Comparison of ENCODE assay signal across 14 cellular contexts in the genomic region with DNA sequence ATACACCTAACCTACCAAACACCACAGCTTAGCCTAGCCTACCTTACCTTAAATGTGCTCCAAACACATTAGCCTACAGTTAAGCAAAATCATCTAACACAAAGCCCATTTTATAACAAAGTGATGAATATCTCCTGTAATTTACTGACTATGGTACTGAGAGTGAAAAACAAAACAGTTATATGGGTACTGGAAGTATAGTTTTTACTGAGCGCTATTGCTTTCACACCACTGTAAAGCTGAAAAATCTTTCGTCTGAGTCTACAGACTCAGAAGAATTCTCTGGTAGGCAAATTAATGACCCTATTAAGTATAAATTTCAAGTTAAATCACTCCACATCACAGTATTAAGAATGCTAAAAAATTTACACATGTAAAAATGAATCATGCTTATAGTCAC. TPM values are rescaled to one million over a fixed set of nuclear protein-coding genes. Genes with fewer than 3 reads are reported as not detected.
A peak's percentile ranks its signal among the peaks of the same experiment; 100 is the strongest.
DNase-seq lines count a peak whose midpoint lies in the region; ATAC-seq and TF ChIP-seq lines count a peak whose summit lies in the region.
"Had no signal": no experiment of that assay in that cellular context is flagged by ENCODE, and none has a peak within 500 bp of the region (broad histone marks: within the 10 kb centered on the region; RNA-seq: fewer than 3 reads in every experiment).

No MANE protein-coding gene starts in this region.

- H3K9me3 ChIP-seq in CD4-positive, CD25-positive, alpha-beta regulatory T cell (ENCODE audit: control insufficient read depth in 2 of 2, low read length in 2 of 2): no peaks in the 10 kb centered on the region
- H3K9me3 ChIP-seq in DOHH2 (ENCODE audit: control insufficient read depth, insufficient read depth, low read length) (no peaks in the 10 kb centered on the region), SU-DHL-6 (ENCODE audit: insufficient read depth, low read length) (no peaks in the 10 kb centered on the region), prostate gland (no peaks in the 10 kb centered on the region), mucosa of descending colon (no peaks in the 10 kb centered on the region)
- H3K9me3 ChIP-seq: sigmoid colon, tibial nerve had no signal

- ATAC-seq in CD4-positive, CD25-positive, alpha-beta regulatory T cell (ENCODE audit: low read depth in 2 of 2): no peak
- ATAC-seq in memory B cell (ENCODE audit: low read depth) (no peak), mucosa of descending colon (no peak)

- no peaks in the 10 kb centered on the region for H3K27me3 ChIP-seq in CD4-positive, CD25-positive, alpha-beta regulatory T cell (ENCODE audit: control insufficient read depth, insufficient read depth, low read length)
- no peaks in the 10 kb centered on the region for H3K27me3 ChIP-seq in DOHH2 (ENCODE audit: control insufficient read depth, low read length)
- no peaks in the 10 kb centered on the region for H3K27me3 ChIP-seq in SU-DHL-6 (ENCODE audit: low read length)
- H3K27me3 ChIP-seq in prostate gland (replicated peaks; ENCODE audit: insufficient read depth): no peaks in the 10 kb centered on the region
- H3K27me3 ChIP-seq: sigmoid colon, tibial nerve had no signal

- peaks cover 85% of the 10 kb centered on the region for H3K79me2 ChIP-seq in DOHH2 (ENCODE audit: control insufficient read depth, low read length)
- peaks cover 84% of the 10 kb centered on the region for H3K79me2 ChIP-seq in SU-DHL-6 (ENCODE audit: insufficient read depth, low read length)

- H3K4me2 ChIP-seq in DOHH2 (ENCODE audit: low read length) (peak overlapping the region; percentile 50), SU-DHL-6 (ENCODE audit: low read depth, low read length, poor library complexity, severe bottlenecking) (peak overlapping the region; percentile 92)

- no peaks in the 10 kb centered on the region for H3K36me3 Mint-ChIP-seq in CD4-positive, CD25-positive, alpha-beta regulatory T cell
- peaks cover 4% of the 10 kb centered on the region for H3K36me3 Mint-ChIP-seq in memory B cell

- H3K27ac ChIP-seq in CD4-positive, CD25-positive, alpha-beta regulatory T cell (ENCODE audit: insufficient read depth, low read length, poor library complexity, severe bottlenecking): peak overlapping the region; percentile 89
- H3K27ac ChIP-seq in DOHH2 (ENCODE audit: low read depth, low read length): no peak overlapping the region
- H3K27ac ChIP-seq in SU-DHL-6 (ENCODE audit: low read depth, low read length): peak overlapping the region; percentile 4; the same call in 1 of the 2 replicates
- H3K27ac ChIP-seq in prostate gland: no peak overlapping the region
- H3K27ac ChIP-seq: sigmoid colon, tibial nerve had no signal

- H3K9ac ChIP-seq in SU-DHL-6 (ENCODE audit: low read length): peak overlapping the region; percentile 40

- no peaks in the 10 kb centered on the region for H3K9me3 Mint-ChIP-seq in CD4-positive, CD25-positive, alpha-beta regulatory T cell
- H3K9me3 Mint-ChIP-seq in memory B cell: no peaks in the 10 kb centered on the region

- H3F3A ChIP-seq in DOHH2 (ENCODE audit: control insufficient read depth, insufficient read depth) (peaks cover 11% of the 10 kb centered on the region), SU-DHL-6 (ENCODE audit: insufficient read depth) (peaks cover 21% of the 10 kb centered on the region)

- H2AFZ ChIP-seq in SU-DHL-6 (ENCODE audit: low read depth, low read length, severe bottlenecking): no peak overlapping the region

- intact Hi-C loops in prostate gland (cut with DNase I) (no loop called here), mucosa of descending colon (cut with DNase I, micrococcal nuclease) (loop anchor here in 1 of 2 donors (5.0 kb wide), 1 partner anchor 75 kb away; no protein-coding TSS in a partner anchor)

- H3K36me3 ChIP-seq in CD4-positive, CD25-positive, alpha-beta regulatory T cell (ENCODE audit: control insufficient read depth, insufficient read depth, low read length): no peaks in the 10 kb centered on the region
- peaks cover 34% of the 10 kb centered on the region for H3K36me3 ChIP-seq in DOHH2 (ENCODE audit: control insufficient read depth, low read length)
- peaks cover 4% of the 10 kb centered on the region; the same call in 1 of the 2 replicates for H3K36me3 ChIP-seq in SU-DHL-6 (ENCODE audit: low read length)
- no peaks in the 10 kb centered on the region for H3K36me3 ChIP-seq in prostate gland
- H3K36me3 ChIP-seq in mucosa of descending colon (ENCODE audit: low read depth): no peaks in the 10 kb centered on the region
- H3K36me3 ChIP-seq: sigmoid colon, tibial nerve had no signal

- no peaks in the 10 kb centered on the region for H3K9me2 ChIP-seq in DOHH2 (replicated peaks; ENCODE audit: control insufficient read depth, low read length)
- no peaks in the 10 kb centered on the region for H3K9me2 ChIP-seq in SU-DHL-6 (replicated peaks; ENCODE audit: insufficient read depth, low read length)

- peaks cover 60% of the 10 kb centered on the region for H3K4me1 ChIP-seq in CD4-positive, CD25-positive, alpha-beta regulatory T cell (ENCODE audit: control insufficient read depth, insufficient read depth, low read length, poor library complexity, severe bottlenecking)
- H3K4me1 ChIP-seq in DOHH2 (ENCODE audit: control insufficient read depth, low read length) (peaks cover 57% of the 10 kb centered on the region), prostate gland (replicated peaks) (no peaks in the 10 kb centered on the region), mucosa of descending colon (ENCODE audit: low read depth) (peaks cover 14% of the 10 kb centered on the region)

- TF ChIP-seq CTCF in DOHH2 (IDR thresholded peaks at IDR 0.05; ENCODE audit: low read depth, low read length, poor library complexity, severe bottlenecking) (no peak), SU-DHL-6 (IDR thresholded peaks at IDR 0.05; ENCODE audit: insufficient read depth, low read length, poor library complexity, severe bottlenecking) (no peak), prostate gland (IDR thresholded peaks at IDR 0.05) (no peak), mucosa of descending colon (IDR thresholded peaks at IDR 0.05) (no peak)

- peak overlapping the region; percentile 34 to 93 (median 64) for H3K4me3 Mint-ChIP-seq in CD4-positive, CD25-positive, alpha-beta regulatory T cell
- H3K4me3 Mint-ChIP-seq in memory B cell: peak overlapping the region; percentile 71

- no peaks in the 10 kb centered on the region for H3K27me3 Mint-ChIP-seq in CD4-positive, CD25-positive, alpha-beta regulatory T cell
- no peaks in the 10 kb centered on the region for H3K27me3 Mint-ChIP-seq in memory B cell

- H4K20me1 ChIP-seq in DOHH2 (ENCODE audit: control insufficient read depth, insufficient read depth, low read depth, low read length): peaks cover 21% of the 10 kb centered on the region
- peaks cover 27% of the 10 kb centered on the region for H4K20me1 ChIP-seq in SU-DHL-6 (ENCODE audit: low read depth, low read length)

- TF ChIP-seq POLR2A in prostate gland (IDR thresholded peaks at IDR 0.05): no peak

- H3K4me3 ChIP-seq in CD4-positive, CD25-positive, alpha-beta regulatory T cell (ENCODE audit: low read depth, low read length): peak overlapping the region; percentile 58
- H3K4me3 ChIP-seq in DOHH2 (ENCODE audit: low read length) (peak overlapping the region; percentile 33), SU-DHL-6 (ENCODE audit: insufficient read depth, low read length, poor library complexity, severe bottlenecking) (peak overlapping the region; percentile 96), prostate gland (no peak overlapping the region), mucosa of descending colon (no peak overlapping the region)
- H3K4me3 ChIP-seq: sigmoid colon, tibial nerve had no signal

- peak overlapping the region in 2 of 3 donors; percentile 29 to 87 for H3K27ac Mint-ChIP-seq in CD4-positive, CD25-positive, alpha-beta regulatory T cell
- H3K27ac Mint-ChIP-seq in memory B cell: peak overlapping the region; percentile 53

- 93% methylated on average over 2 of the region's 2 CpGs for WGBS in prostate gland

- peaks cover 23 to 75% (median 44%) of the 10 kb centered on the region in 4 donors for H3K4me1 Mint-ChIP-seq in CD4-positive, CD25-positive, alpha-beta regulatory T cell
- H3K4me1 Mint-ChIP-seq in memory B cell: peaks cover 36% of the 10 kb centered on the region

- DNase-seq in CD4-positive, CD25-positive, alpha-beta regulatory T cell: no peak
- DNase-seq in memory B cell (ENCODE audit: low spot score in 2 of 2) (no peak), prostate gland (ENCODE audit: low spot score) (no peak), mucosa of descending colon (no peak), CD1c-positive myeloid dendritic cell (ENCODE audit: extremely low spot score) (no peak), middle frontal gyrus (ENCODE audit: extremely low spot score, low spot score) (no peak)
- DNase-seq: DMS79; NCI-H2081 treated with DMSO at 0.1 percent for 48 hours; occipital lobe; sigmoid colon; stimulated activated CD4-positive, alpha-beta T cell treated with anti-CD3 and anti-CD28 coated beads, Interleukin-2, amount 100 ng/mL, for 48 hours had no signal

RNA-seq across cellular contexts. Expression of gene GRB2, which starts 3.4 kb away (rescaled TPM):
- total RNA-seq in CD4-positive, CD25-positive, alpha-beta regulatory T cell: 142 TPM
- 100 to 1,000 TPM; 131 to 152 (median 138) TPM for polyA plus RNA-seq in CD4-positive, CD25-positive, alpha-beta regulatory T cell
- total RNA-seq in prostate gland (10 to 100 TPM; 88.3 to 95.7 TPM), mucosa of descending colon (100 to 1,000 TPM in 2 of 3 donors, 10 to 100 TPM in 1; 97.8 to 116 (median 102) TPM)

RNA-seq across cellular contexts. Expression of gene TMEM94, which starts 54.4 kb away (rescaled TPM):
- total RNA-seq in CD4-positive, CD25-positive, alpha-beta regulatory T cell: 94.7 TPM
- 1 to 10 TPM; 4.0 to 8.4 (median 6.2) TPM for polyA plus RNA-seq in CD4-positive, CD25-positive, alpha-beta regulatory T cell
- total RNA-seq in prostate gland (100 to 1,000 TPM in 1 of 2 donors, 10 to 100 TPM in 1; 63.5 to 128 TPM), mucosa of descending colon (100 to 1,000 TPM in 2 of 3 donors, 10 to 100 TPM in 1; 73.5 to 114 (median 108) TPM)

Comparison
In these comparisons a context has a peak if more than half of its experiments do, and no peak if none do; other contexts are left out.
1. H3K27ac ChIP-seq: peak in CD4-positive, CD25-positive, alpha-beta regulatory T cell (single experiment) and SU-DHL-6 (single experiment); none in DOHH2 (single experiment) and prostate gland (0 of 2).
2. H3K4me3 ChIP-seq: peak in CD4-positive, CD25-positive, alpha-beta regulatory T cell (single experiment), DOHH2 (single experiment) and SU-DHL-6 (single experiment); none in prostate gland (0 of 2) and mucosa of descending colon (single experiment).